In the genomic region with DNA sequence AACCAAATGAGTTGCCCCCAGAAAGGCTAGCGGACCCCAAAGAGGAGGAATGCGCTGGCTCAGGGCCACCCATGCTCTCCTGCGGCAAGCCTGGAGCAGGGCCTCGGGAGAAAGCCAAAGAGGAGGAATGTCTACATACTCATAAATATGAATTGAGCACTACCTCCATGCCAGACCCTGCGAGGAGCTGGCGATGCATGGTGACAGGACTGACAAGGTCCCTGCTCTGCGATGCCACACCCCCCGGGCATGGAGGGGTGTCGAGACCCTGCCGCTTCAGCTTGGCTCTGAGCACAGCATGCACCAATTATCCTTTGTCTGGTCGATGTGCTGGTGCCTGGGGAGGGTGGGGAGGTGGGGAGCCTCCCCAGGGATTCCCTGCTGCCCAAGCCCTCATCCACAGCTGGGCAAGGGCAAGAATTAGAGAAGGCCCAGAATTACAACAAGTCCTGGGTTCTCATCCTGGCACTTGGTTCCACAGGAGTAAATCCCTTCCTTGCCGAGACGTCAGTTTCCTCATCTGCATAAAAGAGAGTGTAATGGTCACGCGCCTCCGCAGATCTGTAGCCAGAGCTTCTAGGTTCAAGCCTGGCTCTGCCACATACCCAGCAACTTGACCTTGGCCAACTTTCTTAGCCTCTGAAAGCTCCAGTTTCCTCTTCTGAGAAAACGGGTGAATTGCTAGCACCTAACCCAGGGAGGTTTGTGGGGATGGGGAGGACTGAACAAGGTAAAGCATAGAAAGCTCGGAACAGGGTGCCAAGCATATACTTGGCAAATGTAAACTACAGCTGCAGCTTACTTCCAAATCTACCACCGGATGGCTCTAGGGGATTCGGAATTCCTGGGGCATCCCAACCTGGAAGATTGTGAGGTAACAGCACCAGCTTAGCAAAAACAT, we compare ENCODE assay signal across 10 cellular contexts.
DNase-seq lines count a peak whose midpoint lies in the region; ATAC-seq, FAIRE-seq and TF ChIP-seq lines count a peak whose summit lies in the region.
"Had no signal": no experiment of that assay in that cellular context is flagged by ENCODE, and none has a peak within 500 bp of the region (broad histone marks: within the 10 kb centered on the region; RNA-seq: fewer than 3 reads in every experiment).

No MANE protein-coding gene starts in this region.

- DNase-seq in NCI-H2227 (lab: John Stamatoyannopoulos, UW; ENCODE audit: unreplicated experiment) (peak; percentile 14), NCI-H2227 treated with DMSO at 0.1 percent for 48 hours (lab: John Stamatoyannopoulos, UW) (no peak), left ventricle myocardium inferior (no peak), HTR-8/SVneo (ENCODE audit: insufficient read length, low spot score) (no peak), NCI-H1105 treated with DMSO at 0.1 percent for 48 hours (lab: John Stamatoyannopoulos, UW) (no peak)
- DNase-seq: stimulated activated CD4-positive, alpha-beta T cell treated with anti-CD3 and anti-CD28 coated beads, Interleukin-4, amount 100 ng/mL, for 4 hours had no signal

- FAIRE-seq in HTR-8/SVneo (lab: Jason Lieb, UNC) = no peak

- H3K9me3 ChIP-seq in OCI-LY3 (ENCODE audit: insufficient read depth, low read length) = no peaks in the 10 kb centered on the region
- H3K9me3 ChIP-seq in left ventricle myocardium inferior (replicated peaks) = no peaks in the 10 kb centered on the region
- no peaks in the 10 kb centered on the region for H3K9me3 ChIP-seq in skeletal muscle tissue (ENCODE audit: control insufficient read depth in 3 of 3, low read length in 3 of 3)
- H3K9me3 ChIP-seq: tibial artery had no signal

- ATAC-seq in HG02623 (IDR thresholded peaks at IDR 0.05; ENCODE audit: unreplicated experiment) = no peak

- intact Hi-C loops in left ventricle myocardium inferior (cut with micrococcal nuclease) = loop anchor here (2.0 to 5.0 kb wide), 2 partner anchors 467 to 1432 kb away; no protein-coding TSS in a partner anchor

- no peaks in the 10 kb centered on the region for H3K79me2 ChIP-seq in OCI-LY3 (ENCODE audit: low read length)

- peak overlapping the region; percentile 61 for H3K4me3 ChIP-seq in OCI-LY3 (ENCODE audit: low read length)
- H3K4me3 ChIP-seq in left ventricle myocardium inferior = peak overlapping the region; percentile 30
- no peak overlapping the region for H3K4me3 ChIP-seq in skeletal muscle tissue (ENCODE audit: low read length in 3 of 3)

- no peak overlapping the region for H3K9ac ChIP-seq in OCI-LY3 (ENCODE audit: low read length)
- peak overlapping the region in 2 of 3 donors; percentile 4 to 25 for H3K9ac ChIP-seq in skeletal muscle tissue (ENCODE audit: low read depth in 1 of 3, low read length in 3 of 3)

- H2AFZ ChIP-seq in OCI-LY3 (ENCODE audit: low read depth, low read length) = peak overlapping the region; percentile 86

- H3K4me1 ChIP-seq in OCI-LY3 (ENCODE audit: low read length) = no peaks in the 10 kb centered on the region
- peaks cover 2% of the 10 kb centered on the region for H3K4me1 ChIP-seq in left ventricle myocardium inferior
- no peaks in the 10 kb centered on the region for H3K4me1 ChIP-seq in skeletal muscle tissue (ENCODE audit: control insufficient read depth in 3 of 3, insufficient read depth in 3 of 3, low read length in 3 of 3)

- H3K27ac ChIP-seq in OCI-LY3 (ENCODE audit: low read length) (no peak overlapping the region), left ventricle myocardium inferior (replicated peaks) (no peak overlapping the region), skeletal muscle tissue (ENCODE audit: low read depth, low read length) (no peak overlapping the region)
- H3K27ac ChIP-seq: tibial artery had no signal

- peak overlapping the region; percentile 54 for H3K4me2 ChIP-seq in OCI-LY3 (ENCODE audit: low read length)

- H3K36me3 ChIP-seq in OCI-LY3 (replicated peaks; ENCODE audit: low read depth, low read length) = no peaks in the 10 kb centered on the region
- no peaks in the 10 kb centered on the region for H3K36me3 ChIP-seq in left ventricle myocardium inferior
- no peaks in the 10 kb centered on the region for H3K36me3 ChIP-seq in skeletal muscle tissue (ENCODE audit: control insufficient read depth in 3 of 3, insufficient read depth in 3 of 3, low read length in 3 of 3)
- H3K36me3 ChIP-seq: tibial artery had no signal

- H3K27me3 ChIP-seq in OCI-LY3 (ENCODE audit: low read depth, low read length) (no peaks in the 10 kb centered on the region), left ventricle myocardium inferior (ENCODE audit: low read depth) (no peaks in the 10 kb centered on the region), skeletal muscle tissue (ENCODE audit: control insufficient read depth in 3 of 3, insufficient read depth in 3 of 3, low read length in 3 of 3) (no peaks in the 10 kb centered on the region)
- H3K27me3 ChIP-seq: tibial artery had no signal

- H4K20me1 ChIP-seq in OCI-LY3 (ENCODE audit: insufficient read depth, low read length) = no peaks in the 10 kb centered on the region

- TF ChIP-seq CTCF in OCI-LY3 (IDR thresholded peaks at IDR 0.05; ENCODE audit: low read depth, low read length) (no peak), left ventricle myocardium inferior (IDR thresholded peaks at IDR 0.05; ENCODE audit: borderline replicate concordance) (no peak)

Comparison
In these comparisons a context has a peak if more than half of its experiments do, and no peak if none do; other contexts are left out.
1. H3K4me3 ChIP-seq: peak in OCI-LY3 (single experiment) and left ventricle myocardium inferior (single experiment); none in skeletal muscle tissue (0 of 3).